8 cellular contexts compared by ENCODE assay signal in genomic region chr3:16884084-16884747, GRCh38. TPM values are rescaled to one million over a fixed set of nuclear protein-coding genes. Genes with fewer than 3 reads are reported as not detected.
A peak's percentile ranks its signal among the peaks of the same experiment; 100 is the strongest.
DNase-seq lines count a peak whose midpoint lies in the region; ATAC-seq lines count a peak whose summit lies in the region.

No MANE protein-coding gene starts in this region.

- peak overlapping the region; percentile 88 for H3K9ac ChIP-seq in mesenchymal stem cell (ENCODE audit: low read length)

- H2BK5ac ChIP-seq in mesenchymal stem cell (ENCODE audit: low read depth, low read length, poor library complexity, severe bottlenecking), result no peak overlapping the region

- H4K8ac ChIP-seq in mesenchymal stem cell (ENCODE audit: low read length), result no peak overlapping the region

- H3K18ac ChIP-seq in mesenchymal stem cell (ENCODE audit: low read depth in 1 of 2, low read length in 2 of 2), result peak overlapping the region; percentile 24 to 66

- no peaks in the 10 kb centered on the region for H3K36me3 ChIP-seq in CD8-positive, alpha-beta memory T cell (ENCODE audit: insufficient read depth, low read length)
- H3K36me3 ChIP-seq in mesenchymal stem cell (ENCODE audit: control insufficient read depth in 1 of 2, insufficient read depth in 2 of 2, low read depth in 1 of 2, low read length in 2 of 2), result no peaks in the 10 kb centered on the region

- peak overlapping the region in 1 of 2 experiments; percentile 85 for H2BK12ac ChIP-seq in mesenchymal stem cell (ENCODE audit: low read length in 2 of 2)

- H3K4me2 ChIP-seq in mesenchymal stem cell (ENCODE audit: low read length, poor library complexity, severe bottlenecking), result peak overlapping the region; percentile 90

- peaks cover 1% of the 10 kb centered on the region for H3K79me1 ChIP-seq in mesenchymal stem cell (replicated peaks; ENCODE audit: low read length, poor library complexity, severe bottlenecking)

- peaks cover 0 to 18% (median 0%) of the 10 kb centered on the region in 3 donors for H3K36me3 Mint-ChIP-seq in CD8-positive, alpha-beta memory T cell
- H3K36me3 Mint-ChIP-seq in activated CD4-positive, alpha-beta T cell treated with anti-CD3 and anti-CD28 coated beads, Interleukin-2, amount 10 ng/mL, durations not matched to agents 7 days and 5 days (ENCODE audit: low read depth), result peaks cover 13% of the 10 kb centered on the region

- CTCF ChIA-PET in CD8-positive, alpha-beta memory T cell (lab: Charles Lee), result interaction anchor here (0.7 to 4.6 kb wide), 36 partner anchors 9 to 1844 kb away, joined by 3 to 52 read pairs (median 4); no protein-coding TSS in a partner anchor
- CTCF ChIA-PET in activated CD4-positive, alpha-beta T cell treated with anti-CD3 and anti-CD28 coated beads, Interleukin-2, amount 10 ng/mL, durations not matched to agents 7 days and 5 days (lab: Charles Lee), result interaction anchor here (0.6 to 2.7 kb wide), 18 partner anchors 12 to 1552 kb away, joined by 3 to 19 read pairs (median 4); no protein-coding TSS in a partner anchor

- H3K27me3 Mint-ChIP-seq in CD8-positive, alpha-beta memory T cell, result no peaks in the 10 kb centered on the region
- peaks cover 10% of the 10 kb centered on the region for H3K27me3 Mint-ChIP-seq in activated CD4-positive, alpha-beta T cell treated with anti-CD3 and anti-CD28 coated beads, Interleukin-2, amount 10 ng/mL, durations not matched to agents 7 days and 5 days

- peak overlapping the region; percentile 25 for H3K27ac ChIP-seq in CD8-positive, alpha-beta memory T cell (ENCODE audit: low read depth, low read length)
- H3K27ac ChIP-seq in mesenchymal stem cell (ENCODE audit: low read length, poor library complexity, severe bottlenecking), result no peak overlapping the region

- peak overlapping the region; percentile 27 for H4K91ac ChIP-seq in mesenchymal stem cell (ENCODE audit: low read length)

- H3K4ac ChIP-seq in mesenchymal stem cell (ENCODE audit: low read depth in 1 of 2, low read length in 2 of 2), result peak overlapping the region in 1 of 2 experiments; percentile 21

- POLR2A ChIA-PET in CD8-positive, alpha-beta memory T cell (lab: Charles Lee), result interaction anchor here (0.6 to 1.7 kb wide), 18 partner anchors 13 to 1076 kb away, joined by 3 to 38 read pairs (median 4); no protein-coding TSS in a partner anchor
- POLR2A ChIA-PET in activated CD4-positive, alpha-beta T cell treated with anti-CD3 and anti-CD28 coated beads, Interleukin-2, amount 10 ng/mL, durations not matched to agents 7 days and 5 days (lab: Charles Lee), result interaction anchor here (0.7 kb wide), 1 partner anchor 1457 kb away, joined by 3 read pairs; no protein-coding TSS in a partner anchor

- ATAC-seq in GM21381 (IDR thresholded peaks at IDR 0.05; ENCODE audit: unreplicated experiment), result peak; percentile 35

- peaks cover 30 to 41% (median 38%) of the 10 kb centered on the region in 3 donors for H3K4me1 Mint-ChIP-seq in CD8-positive, alpha-beta memory T cell
- H3K4me1 Mint-ChIP-seq in activated CD4-positive, alpha-beta T cell treated with anti-CD3 and anti-CD28 coated beads, Interleukin-2, amount 10 ng/mL, durations not matched to agents 7 days and 5 days, result peaks cover 35% of the 10 kb centered on the region

- peak overlapping the region; percentile 21 for H3K4me3 ChIP-seq in CD8-positive, alpha-beta memory T cell (ENCODE audit: low read length)
- H3K4me3 ChIP-seq in mesenchymal stem cell (ENCODE audit: insufficient read depth in 1 of 2, low read depth in 1 of 2, low read length in 2 of 2), result peak overlapping the region; percentile 74 to 91

- peak overlapping the region; percentile 54 for H2AFZ ChIP-seq in mesenchymal stem cell (ENCODE audit: low read depth, low read length)

- no peak overlapping the region for H3K14ac ChIP-seq in mesenchymal stem cell (ENCODE audit: low read length in 2 of 2)

- peak overlapping the region; percentile 70 for H2BK15ac ChIP-seq in mesenchymal stem cell (ENCODE audit: low read depth, poor library complexity, severe bottlenecking)

- no peaks in the 10 kb centered on the region for H3K9me3 Mint-ChIP-seq in CD8-positive, alpha-beta memory T cell
- H3K9me3 Mint-ChIP-seq in activated CD4-positive, alpha-beta T cell treated with anti-CD3 and anti-CD28 coated beads, Interleukin-2, amount 10 ng/mL, durations not matched to agents 7 days and 5 days, result no peaks in the 10 kb centered on the region

- peaks cover 19% of the 10 kb centered on the region for H3K4me1 ChIP-seq in CD8-positive, alpha-beta memory T cell (ENCODE audit: insufficient read depth, low read length)
- peaks cover 9% of the 10 kb centered on the region for H3K4me1 ChIP-seq in mesenchymal stem cell (ENCODE audit: control insufficient read depth, insufficient read depth, low read depth, low read length)

- WGBS in mesenchymal stem cell, result under 1% methylated on average over 57 of the region's 81 CpGs

- no peaks in the 10 kb centered on the region for H3K27me3 ChIP-seq in CD8-positive, alpha-beta memory T cell (ENCODE audit: insufficient read depth, low read length, poor library complexity, severe bottlenecking)
- peaks cover 0 to 10% of the 10 kb centered on the region in 2 experiments for H3K27me3 ChIP-seq in mesenchymal stem cell (ENCODE audit: control insufficient read depth in 1 of 2, insufficient read depth in 1 of 2, low read length in 2 of 2)

- H2AK5ac ChIP-seq in mesenchymal stem cell (ENCODE audit: low read length, severe bottlenecking), result no peak overlapping the region

- H3K27ac Mint-ChIP-seq in CD8-positive, alpha-beta memory T cell, result peak overlapping the region; percentile 88 to 99 (median 94)
- peak overlapping the region; percentile 98 for H3K27ac Mint-ChIP-seq in activated CD4-positive, alpha-beta T cell treated with anti-CD3 and anti-CD28 coated beads, Interleukin-2, amount 10 ng/mL, durations not matched to agents 7 days and 5 days

- H3K4me3 Mint-ChIP-seq in CD8-positive, alpha-beta memory T cell, result peak overlapping the region; percentile 93 to 100 (median 99)
- peak overlapping the region; percentile 92 for H3K4me3 Mint-ChIP-seq in activated CD4-positive, alpha-beta T cell treated with anti-CD3 and anti-CD28 coated beads, Interleukin-2, amount 10 ng/mL, durations not matched to agents 7 days and 5 days

- peak overlapping the region; percentile 42 for H2BK120ac ChIP-seq in mesenchymal stem cell (ENCODE audit: low read depth, low read length)

- DNase-seq in CD8-positive, alpha-beta memory T cell, result peak; percentile 54 to 81 (median 60)
- DNase-seq in HuH-7.5 (ENCODE audit: low spot score) (peak; percentile 95), ecto neural progenitor cell (ENCODE audit: low spot score) (peak; percentile 88), mesenchymal stem cell (peak; percentile 51), NCI-H2029 treated with DMSO at 0.1 percent for 48 hours (lab: John Stamatoyannopoulos, UW) (no peak)
- peak; percentile 61 for DNase-seq in activated CD4-positive, alpha-beta T cell treated with anti-CD3 and anti-CD28 coated beads, Interleukin-2, amount 10 ng/mL, durations not matched to agents 7 days and 5 days
- peak; percentile 68 to 71 for DNase-seq in stimulated activated CD8-positive, alpha-beta memory T cell treated with anti-CD3 and anti-CD28 coated beads, Interleukin-2, amount 100 ng/mL, for 48 hours (ENCODE audit: low read depth in 2 of 2)

- peak overlapping the region in 1 of 2 experiments; percentile 91 for H3K23ac ChIP-seq in mesenchymal stem cell (ENCODE audit: low read length in 2 of 2)

- H3K9me3 ChIP-seq in CD8-positive, alpha-beta memory T cell (ENCODE audit: low read length), result no peaks in the 10 kb centered on the region
- H3K9me3 ChIP-seq in mesenchymal stem cell (ENCODE audit: control insufficient read depth, low read length), result no peaks in the 10 kb centered on the region

RNA-seq across cellular contexts. Expression of gene PLCL2, which starts 0.5 kb away (rescaled TPM):
- total RNA-seq in CD8-positive, alpha-beta memory T cell, result 10 to 100 TPM; 22.2 to 22.8 TPM
- 94.9 TPM for polyA plus RNA-seq in CD8-positive, alpha-beta memory T cell
- total RNA-seq in activated CD4-positive, alpha-beta T cell treated with anti-CD3 and anti-CD28 coated beads, Interleukin-2, amount 10 ng/mL, durations not matched to agents 7 days and 5 days, result 10 to 100 TPM; 48.8 to 50.9 TPM
- polyA plus RNA-seq in mesenchymal stem cell (2013, experiment 1 of 2), result 0.65 TPM
- 0.51 TPM for polyA plus RNA-seq in mesenchymal stem cell (2013, experiment 2 of 2)
